ENCODE assay signal across 1 cellular context in the genomic region with DNA sequence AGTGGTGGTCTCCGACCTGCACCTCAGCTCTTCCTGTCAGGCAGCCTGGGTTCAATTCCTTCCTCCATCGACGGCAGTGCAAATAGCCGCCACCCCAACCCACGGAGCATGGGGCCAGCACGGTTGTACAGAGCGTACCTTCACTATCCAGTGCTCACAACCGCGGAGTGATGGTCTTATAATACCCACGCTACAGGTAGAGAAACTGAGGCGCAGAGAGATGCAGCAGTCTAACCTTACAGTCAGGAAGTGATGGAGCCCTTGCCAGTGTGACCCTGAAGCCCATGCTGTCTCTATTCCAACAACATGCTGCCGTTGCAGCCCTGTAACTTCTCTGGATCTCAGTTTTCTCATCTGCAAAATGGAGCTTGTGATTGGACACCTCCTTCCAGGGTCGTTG.
A peak's percentile ranks its signal among the peaks of the same experiment; 100 is the strongest.
TF ChIP-seq lines count a peak whose summit lies in the region.

No MANE protein-coding gene starts in this region.

TF ChIP-seq in K562, 482 proteins besides CTCF, POLR2A, EP300 and RAD21 (continued from another document):
- TF ChIP-seq, protein P1, sequence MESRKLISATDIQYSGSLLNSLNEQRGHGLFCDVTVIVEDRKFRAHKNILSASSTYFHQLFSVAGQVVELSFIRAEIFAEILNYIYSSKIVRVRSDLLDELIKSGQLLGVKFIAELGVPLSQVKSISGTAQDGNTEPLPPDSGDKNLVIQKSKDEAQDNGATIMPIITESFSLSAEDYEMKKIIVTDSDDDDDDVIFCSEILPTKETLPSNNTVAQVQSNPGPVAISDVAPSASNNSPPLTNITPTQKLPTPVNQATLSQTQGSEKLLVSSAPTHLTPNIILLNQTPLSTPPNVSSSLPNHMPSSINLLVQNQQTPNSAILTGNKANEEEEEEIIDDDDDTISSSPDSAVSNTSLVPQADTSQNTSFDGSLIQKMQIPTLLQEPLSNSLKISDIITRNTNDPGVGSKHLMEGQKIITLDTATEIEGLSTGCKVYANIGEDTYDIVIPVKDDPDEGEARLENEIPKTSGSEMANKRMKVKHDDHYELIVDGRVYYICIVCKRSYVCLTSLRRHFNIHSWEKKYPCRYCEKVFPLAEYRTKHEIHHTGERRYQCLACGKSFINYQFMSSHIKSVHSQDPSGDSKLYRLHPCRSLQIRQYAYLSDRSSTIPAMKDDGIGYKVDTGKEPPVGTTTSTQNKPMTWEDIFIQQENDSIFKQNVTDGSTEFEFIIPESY (CRISPR knock-in tag; IDR thresholded peaks at IDR 0.05) = peak; percentile 92
- no peak for TF ChIP-seq KHSRP (IDR thresholded peaks at IDR 0.05)
